25 cellular contexts compared by ENCODE assay signal in the genomic region with DNA sequence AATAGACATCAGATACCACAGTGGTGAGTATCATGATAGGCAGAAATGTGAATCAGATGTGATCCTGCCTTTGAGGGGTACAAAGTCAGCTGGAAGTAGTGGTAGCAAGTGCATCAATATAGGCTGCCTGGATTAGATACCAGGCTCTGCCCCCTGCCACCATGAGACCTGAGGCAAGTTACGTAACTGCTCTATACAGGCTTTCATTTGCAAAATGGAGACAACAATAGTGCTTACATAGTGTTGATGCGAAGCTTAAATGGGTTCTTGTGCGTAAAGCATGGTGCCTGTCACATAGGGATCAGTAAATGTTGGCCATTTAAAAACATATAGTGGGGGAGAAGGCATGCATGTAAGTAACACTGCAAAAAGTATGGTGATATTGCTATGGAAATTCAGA.
"Had no signal": no experiment of that assay in that cellular context is flagged by ENCODE, and none has a peak within 500 bp of the region (broad histone marks: within the 10 kb centered on the region; RNA-seq: fewer than 3 reads in every experiment).

No MANE protein-coding gene starts in this region.

- H3K9me3 Mint-ChIP-seq: effector memory CD8-positive, alpha-beta T cell; natural killer cell; stimulated activated naive CD8-positive, alpha-beta T cell treated with anti-CD3 and anti-CD28 coated beads, Interleukin-15, Interleukin-2, amounts not matched to agents 100 ng/mL and 50 ng/mL, for 24 hours had no signal

- H3K4me3 Mint-ChIP-seq: effector memory CD8-positive, alpha-beta T cell; immature natural killer cell; natural killer cell; stimulated activated naive B cell treated with anti-CD40 and anti-IgM and Interleukin-4, amounts not matched to agents 10 μg/mL and 1 μg/mL and 100 μg/mL, for 72 hours; stimulated activated naive CD8-positive, alpha-beta T cell treated with anti-CD3 and anti-CD28 coated beads, Interleukin-15, Interleukin-2, amounts not matched to agents 100 ng/mL and 50 ng/mL, for 24 hours had no signal

- H3K27me3 ChIP-seq: esophagus squamous epithelium, ovary, right lobe of liver, tibial nerve, upper lobe of right lung, uterus had no signal

- H3K4me3 ChIP-seq: coronary artery, esophagus squamous epithelium, lower lobe of right lung, ovary, right lobe of liver, thoracic aorta, tibial nerve, upper lobe of right lung, uterus had no signal

- H3K9me3 ChIP-seq: esophagus squamous epithelium, lower lobe of right lung, ovary, right lobe of liver, thoracic aorta, tibial nerve, upper lobe of right lung, uterus had no signal

- H3K27ac ChIP-seq: coronary artery, esophagus squamous epithelium, lower lobe of right lung, ovary, right lobe of liver, thoracic aorta, tibial nerve, upper lobe of right lung, uterus had no signal

- H3K36me3 Mint-ChIP-seq: immature natural killer cell; natural killer cell; stimulated activated naive B cell treated with anti-CD40 and anti-IgM and Interleukin-4, amounts not matched to agents 10 μg/mL and 1 μg/mL and 100 μg/mL, for 72 hours had no signal

- DNase-seq: effector memory CD8-positive, alpha-beta T cell; erythroblast; esophagus squamous epithelium; foreskin melanocyte; hypothalamus; immature natural killer cell; islet precursor cell; left ventricle myocardium superior; lower lobe of right lung; natural killer cell; occipital lobe; ovary; posterior cingulate gyrus; right lobe of liver; small intestine; stimulated activated CD4-positive, alpha-beta T cell treated with anti-CD3 and anti-CD28 coated beads, Interleukin-15, amount 100 ng/mL, for 24 hours; stimulated activated CD4-positive, alpha-beta T cell treated with anti-CD3 and anti-CD28 coated beads, Interleukin-2, amount 100 ng/mL, for 48 hours; stimulated activated naive B cell treated with anti-CD40 and anti-IgM and Interleukin-4, amounts not matched to agents 10 μg/mL and 1 μg/mL and 100 μg/mL, for 72 hours; upper lobe of right lung; uterus had no signal

- H3K27me3 Mint-ChIP-seq: effector memory CD8-positive, alpha-beta T cell; stimulated activated naive B cell treated with anti-CD40 and anti-IgM and Interleukin-4, amounts not matched to agents 10 μg/mL and 1 μg/mL and 100 μg/mL, for 72 hours had no signal

- H3K4me1 ChIP-seq: esophagus squamous epithelium, lower lobe of right lung, right lobe of liver, tibial nerve, upper lobe of right lung, uterus had no signal

- H3K27ac Mint-ChIP-seq: effector memory CD8-positive, alpha-beta T cell; immature natural killer cell; natural killer cell; stimulated activated naive B cell treated with anti-CD40 and anti-IgM and Interleukin-4, amounts not matched to agents 10 μg/mL and 1 μg/mL and 100 μg/mL, for 72 hours; stimulated activated naive CD8-positive, alpha-beta T cell treated with anti-CD3 and anti-CD28 coated beads, Interleukin-15, Interleukin-2, amounts not matched to agents 100 ng/mL and 50 ng/mL, for 24 hours had no signal

- H3K36me3 ChIP-seq: esophagus squamous epithelium, lower lobe of right lung, ovary, right lobe of liver, thoracic aorta, tibial nerve, upper lobe of right lung, uterus had no signal

- FAIRE-seq: endometrium, small intestine had no signal

- H3K4me1 Mint-ChIP-seq: immature natural killer cell; natural killer cell; stimulated activated naive B cell treated with anti-CD40 and anti-IgM and Interleukin-4, amounts not matched to agents 10 μg/mL and 1 μg/mL and 100 μg/mL, for 72 hours had no signal

- ATAC-seq: effector memory CD8-positive, alpha-beta T cell; left ventricle myocardium superior; lower lobe of right lung; natural killer cell; right lobe of liver; stimulated activated naive B cell treated with anti-CD40 and anti-IgM and Interleukin-4, amounts not matched to agents 10 μg/mL and 1 μg/mL and 100 μg/mL, for 72 hours; upper lobe of right lung had no signal
